16 cellular contexts compared by ENCODE assay signal in the genomic region with DNA sequence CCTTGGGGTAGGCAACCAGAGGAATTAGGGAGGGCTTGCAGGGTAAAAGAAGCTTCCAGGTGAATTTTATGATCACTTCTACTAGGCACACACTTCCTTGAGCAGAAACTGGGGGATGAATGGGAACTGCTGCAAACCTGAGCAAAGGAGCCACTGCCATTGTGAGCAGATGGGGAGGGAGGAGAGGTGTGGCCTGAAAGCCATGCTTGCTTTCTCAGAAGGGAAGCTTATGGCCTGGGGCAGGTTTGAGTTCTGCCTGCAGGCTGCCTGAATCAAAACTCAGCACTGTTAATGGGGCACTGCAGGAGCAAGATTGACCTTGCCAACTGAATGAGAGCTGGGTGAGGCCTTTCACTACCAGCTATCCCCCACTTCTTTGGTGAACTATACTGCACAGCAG.
"Had no signal": no experiment of that assay in that cellular context is flagged by ENCODE, and none has a peak within 500 bp of the region (broad histone marks: within the 10 kb centered on the region; RNA-seq: fewer than 3 reads in every experiment).

No MANE protein-coding gene starts in this region.

- H3K9me3 Mint-ChIP-seq: activated T-helper 1 cell treated with anti-CD3 and anti-CD28 coated beads, Interleukin-12 subunit alpha, Interleukin-12 subunit beta, Interleukin-2, Interleukin-4 antibody, amounts not matched to agents 30 ng/mL and 10 ng/mL and 1 ng/mL, durations not matched to agents 14 hours and 24 hours and 36 hours had no signal

- H3K27me3 ChIP-seq: colonic mucosa, foreskin keratinocyte, hepatocyte, right atrium auricular region, tibial artery had no signal

- H3K36me3 Mint-ChIP-seq: activated CD4-positive, alpha-beta memory T cell treated with anti-CD3 and anti-CD28 coated beads for 36 hours; activated naive CD8-positive, alpha-beta T cell; mesothelial cell of epicardium had no signal

- H3K4me1 ChIP-seq: colonic mucosa, foreskin keratinocyte, prostate gland, right atrium auricular region, tibial artery had no signal

- DNase-seq: activated CD4-positive, alpha-beta memory T cell treated with anti-CD3 and anti-CD28 coated beads for 36 hours; activated T-cell treated with anti-CD3 and anti-CD28 coated beads for 4 hours; colonic mucosa; left cardiac atrium; stimulated activated CD4-positive, alpha-beta T cell treated with anti-CD3 and anti-CD28 coated beads, Interleukin-2, amount 100 ng/mL, for 24 hours; stimulated activated naive CD8-positive, alpha-beta T cell treated with anti-CD3 and anti-CD28 coated beads, Interleukin-15, Interleukin-2, amounts not matched to agents 100 U/mL and 50 U/mL, for 24 hours; substantia nigra; tibial artery had no signal

- H3K27me3 Mint-ChIP-seq: activated CD4-positive, alpha-beta memory T cell treated with anti-CD3 and anti-CD28 coated beads for 36 hours; activated naive CD8-positive, alpha-beta T cell had no signal

- H3K36me3 ChIP-seq: colonic mucosa, prostate gland, right atrium auricular region, tibial artery had no signal

- ATAC-seq: foreskin keratinocyte; left cardiac atrium; stimulated activated naive CD8-positive, alpha-beta T cell treated with anti-CD3 and anti-CD28 coated beads, Interleukin-15, Interleukin-2, amounts not matched to agents 100 U/mL and 50 U/mL, for 24 hours had no signal

- H3K27ac Mint-ChIP-seq: activated CD4-positive, alpha-beta memory T cell treated with anti-CD3 and anti-CD28 coated beads for 36 hours; activated naive CD8-positive, alpha-beta T cell; activated T-helper 1 cell treated with anti-CD3 and anti-CD28 coated beads, Interleukin-12 subunit alpha, Interleukin-12 subunit beta, Interleukin-2, Interleukin-4 antibody, amounts not matched to agents 30 ng/mL and 10 ng/mL and 1 ng/mL, durations not matched to agents 14 hours and 24 hours and 36 hours; mesothelial cell of epicardium; nephron had no signal

- H3K27ac ChIP-seq: colonic mucosa, foreskin keratinocyte, hepatocyte, prostate gland, right atrium auricular region, tibial artery had no signal

- H3K4me2 ChIP-seq: hepatocyte had no signal

- H2AFZ ChIP-seq: hepatocyte had no signal

- H3K4me3 ChIP-seq: colonic mucosa, hepatocyte, prostate gland, right atrium auricular region, tibial artery had no signal

- H3K9me3 ChIP-seq: colonic mucosa, prostate gland had no signal

- H3K79me2 ChIP-seq: hepatocyte had no signal

- H3K4me3 Mint-ChIP-seq: activated CD4-positive, alpha-beta memory T cell treated with anti-CD3 and anti-CD28 coated beads for 36 hours; activated naive CD8-positive, alpha-beta T cell; activated T-helper 1 cell treated with anti-CD3 and anti-CD28 coated beads, Interleukin-12 subunit alpha, Interleukin-12 subunit beta, Interleukin-2, Interleukin-4 antibody, amounts not matched to agents 30 ng/mL and 10 ng/mL and 1 ng/mL, durations not matched to agents 14 hours and 24 hours and 36 hours; mesothelial cell of epicardium; nephron had no signal

- H3K4me1 Mint-ChIP-seq: mesothelial cell of epicardium, nephron had no signal
